ENCODE assay signal across 8 cellular contexts in genomic region chr19:57435062-57435978, GRCh38. TPM values are rescaled to one million over a fixed set of nuclear protein-coding genes. Genes with fewer than 3 reads are reported as not detected.
DNase-seq lines count a peak whose midpoint lies in the region; ATAC-seq and TF ChIP-seq lines count a peak whose summit lies in the region.

ZNF749 (plus strand) TSS chr19:57435325; CDS start chr19:57435579, 254 bp downstream.

- H4K20me1 ChIP-seq in BLaER1 treated with 17β-estradiol and CSF1 and Interleukin-3, amounts not matched to agents 10 nM and 100 nM = peaks cover 0 to 48% (median 20%) of the 10 kb centered on the region in 11 experiments; a peak in 14 of 22 replicates

- H3K4me3 ChIP-seq in BLaER1 treated with 17β-estradiol and CSF1 and Interleukin-3, amounts not matched to agents 10 nM and 100 nM = peak within 1 kb of the TSS; percentile 81 to 93 (median 84)
- H3K4me3 ChIP-seq in colonic mucosa = peak within 1 kb of the TSS; percentile 85

- H3K9ac ChIP-seq in BLaER1 treated with 17β-estradiol and CSF1 and Interleukin-3, amounts not matched to agents 10 nM and 100 nM = peak within 1 kb of the TSS; percentile 75 to 90 (median 84)
- H3K9ac ChIP-seq in colonic mucosa (ENCODE audit: low read depth in 2 of 2, low read length in 2 of 2) = peak within 1 kb of the TSS; percentile 73 to 82

- peak; percentile 96 for ATAC-seq in GM19351 (IDR thresholded peaks at IDR 0.05; ENCODE audit: unreplicated experiment)
- ATAC-seq in HG03520 (IDR thresholded peaks at IDR 0.05; ENCODE audit: unreplicated experiment) = peak; percentile 92

- peak within 1 kb of the TSS; percentile 88 to 97 (median 95) for H3K4me2 ChIP-seq in BLaER1 treated with 17β-estradiol and CSF1 and Interleukin-3, amounts not matched to agents 10 nM and 100 nM

- peak; percentile 98 for DNase-seq in NCI-H526 treated with DMSO at 0.1 percent for 48 hours (lab: John Stamatoyannopoulos, UW)
- peak; percentile 97 for DNase-seq in activated CD4-positive, alpha-beta T cell treated with anti-CD3 and anti-CD28 coated beads for 48 hours
- DNase-seq in colonic mucosa = peak; percentile 99
- peak; percentile 84 to 94 (median 92) for DNase-seq in stimulated activated CD4-positive, alpha-beta T cell treated with anti-CD3 and anti-CD28 coated beads, Interleukin-1b, Interleukin-23, amount 100 ng/mL, for 24 hours (ENCODE audit: low read depth in 4 of 4, low spot score in 1 of 4)

- no peaks in the 10 kb centered on the region for H3K27me3 ChIP-seq in BLaER1 treated with 17β-estradiol and CSF1 and Interleukin-3, amounts not matched to agents 10 nM and 100 nM
- H3K27me3 ChIP-seq in colonic mucosa = no peaks in the 10 kb centered on the region
- no peaks in the 10 kb centered on the region for H3K27me3 ChIP-seq in layer of hippocampus (ENCODE audit: control insufficient read depth, insufficient read depth, low read length)

- H3K27ac ChIP-seq in BLaER1 treated with 17β-estradiol and CSF1 and Interleukin-3, amounts not matched to agents 10 nM and 100 nM = peak within 1 kb of the TSS in 10 of 11 experiments; percentile 44 to 80 (median 75); a peak in 21 of 22 replicates
- H3K27ac ChIP-seq in colonic mucosa = peak within 1 kb of the TSS; percentile 60
- peak within 1 kb of the TSS; percentile 21 for H3K27ac ChIP-seq in layer of hippocampus (ENCODE audit: low read depth, low read length)

- intact Hi-C loops in colonic mucosa (cut with DNase I) = no loop called here

- H3K4me1 ChIP-seq in BLaER1 treated with 17β-estradiol and CSF1 and Interleukin-3, amounts not matched to agents 10 nM and 100 nM = peaks cover 14 to 31% (median 26%) of the 10 kb centered on the region in 10 experiments
- H3K4me1 ChIP-seq in colonic mucosa = no peaks in the 10 kb centered on the region

- no peak for TF ChIP-seq CTCF in colonic mucosa (IDR thresholded peaks at IDR 0.05)

- H3K9me3 ChIP-seq in BLaER1 treated with 17β-estradiol and CSF1 and Interleukin-3, amounts not matched to agents 10 nM and 100 nM (replicated peaks in 1 of 11) = no peaks in the 10 kb centered on the region
- H3K9me3 ChIP-seq in colonic mucosa = no peaks in the 10 kb centered on the region

- H3K36me3 ChIP-seq in BLaER1 treated with 17β-estradiol and CSF1 and Interleukin-3, amounts not matched to agents 10 nM and 100 nM = peaks cover 13 to 31% (median 23%) of the 10 kb centered on the region in 11 experiments; a peak in 20 of 22 replicates
- H3K36me3 ChIP-seq in colonic mucosa = no peaks in the 10 kb centered on the region

RNA-seq across cellular contexts. Expression of gene ZNF749, which starts in this region (rescaled TPM):
- total RNA-seq in colonic mucosa = 1 to 10 TPM; 9.2 to 9.3 TPM

Comparison
In these comparisons a context has a peak if more than half of its experiments do, and no peak if none do; other contexts are left out.
1. Peak in every context shown above with its lines: DNase-seq, ATAC-seq, H3K4me3 ChIP-seq and H3K27ac ChIP-seq.
2. H3K27ac ChIP-seq: peak in every context shown above with its lines; median percentile 75 in BLaER1 treated with 17β-estradiol and CSF1 and Interleukin-3, amounts not matched to agents 10 nM and 100 nM; 60 in colonic mucosa; 21 in layer of hippocampus.